8 cellular contexts compared by ENCODE assay signal in genomic region chr20:1998193-1998520, GRCh38. TPM values are rescaled to one million over a fixed set of nuclear protein-coding genes. Genes with fewer than 3 reads are reported as not detected.
"Had no signal": no experiment of that assay in that cellular context is flagged by ENCODE, and none has a peak within 500 bp of the region (broad histone marks: within the 10 kb centered on the region; RNA-seq: fewer than 3 reads in every experiment).

No MANE protein-coding gene starts in this region.

- H3K4me1 Mint-ChIP-seq: IgD-negative memory B cell had no signal

- H3K9me3 Mint-ChIP-seq: HFFc6 had no signal

- DNase-seq: GM23248, GOT3, HFFc6, KBM-7 had no signal

- H3K36me3 Mint-ChIP-seq: IgD-negative memory B cell had no signal

- H3K4me3 Mint-ChIP-seq: HFFc6, IgD-negative memory B cell had no signal

- H3K27ac Mint-ChIP-seq: HFFc6, IgD-negative memory B cell had no signal

- ATAC-seq: HCT116, HepG2 had no signal

RNA-seq across cellular contexts. Expression of gene PDYN, which starts 4.3 kb away (rescaled TPM):
- total RNA-seq: GM23248, HepG2, HFFc6, HT1080 had no signal
